In genomic region chr1:1022322-1023090, GRCh38 we compare ENCODE assay signal across 1 cellular context.
TF ChIP-seq lines count a peak whose summit lies in the region.

No MANE protein-coding gene starts in this region.

TF ChIP-seq in SK-N-SH treated with all-trans-retinoic acid at 6 μM for 48 hours, 23 proteins besides CTCF, POLR2A, EP300 and RAD21 (continued from another document):
- TF ChIP-seq PATZ1 (CRISPR knock-in tag; IDR thresholded peaks at IDR 0.05; ENCODE audit: borderline replicate concordance) (no peak), ZNF8 (CRISPR knock-in tag; IDR thresholded peaks at IDR 0.05) (no peak), SNAI2 (CRISPR knock-in tag; IDR thresholded peaks at IDR 0.05) (no peak), POU6F1 (CRISPR knock-in tag; IDR thresholded peaks at IDR 0.05; ENCODE audit: borderline replicate concordance, low read depth) (no peak), ZNF70 (CRISPR knock-in tag; IDR thresholded peaks at IDR 0.05) (no peak), ZFP30 (CRISPR knock-in tag; IDR thresholded peaks at IDR 0.05) (no peak), BACH2 (CRISPR knock-in tag; IDR thresholded peaks at IDR 0.05; ENCODE audit: borderline replicate concordance) (no peak), CSDC2 (CRISPR knock-in tag; IDR thresholded peaks at IDR 0.05) (no peak)
TF ChIP-seq in SK-N-SH treated with all-trans-retinoic acid at 6 μM for 48 hours: peak in this region for 0.
